In the genomic region with DNA sequence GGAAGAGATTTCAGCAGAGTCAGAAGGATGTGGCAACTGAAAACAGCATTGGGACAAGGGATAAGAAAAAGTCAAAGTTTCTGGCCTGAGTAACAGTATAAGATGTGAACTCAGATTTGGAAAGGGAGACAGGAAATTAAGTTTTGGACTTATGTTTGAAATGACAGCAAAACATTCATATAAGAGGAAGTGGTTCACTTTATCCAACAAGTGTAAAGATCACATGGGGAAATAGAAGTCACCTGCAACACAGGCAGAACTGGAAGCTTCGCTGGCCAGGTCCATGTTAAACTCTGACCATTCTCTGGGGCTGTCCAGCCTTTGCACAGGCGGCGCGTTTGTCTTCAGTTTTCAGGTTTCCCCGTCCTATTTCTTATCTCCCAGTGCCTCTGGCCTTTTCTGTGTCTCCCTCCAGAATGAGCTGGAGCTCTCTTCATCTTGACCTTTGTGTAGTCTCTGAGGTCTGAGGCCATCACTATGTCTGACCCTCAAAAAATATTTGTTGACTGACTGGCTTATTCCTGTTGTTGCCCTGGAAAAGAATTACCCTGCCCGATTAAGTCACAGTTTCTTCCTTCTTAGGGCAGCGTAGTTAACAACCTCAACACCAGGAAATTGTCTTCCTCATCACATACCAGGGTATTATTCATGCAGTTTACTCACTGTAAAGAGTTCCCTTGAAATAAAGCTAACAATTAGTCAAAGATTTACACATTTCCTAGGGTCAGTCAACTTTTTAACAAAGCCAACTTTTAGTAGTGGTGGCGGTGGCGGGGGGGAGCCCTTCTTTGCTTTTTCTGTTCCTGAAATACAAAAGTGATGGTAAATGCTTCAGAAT, we compare ENCODE assay signal across 7 cellular contexts. TPM values are rescaled to one million over a fixed set of nuclear protein-coding genes. Genes with fewer than 3 reads are reported as not detected.
A peak's percentile ranks its signal among the peaks of the same experiment; 100 is the strongest.
DNase-seq lines count a peak whose midpoint lies in the region; ATAC-seq and TF ChIP-seq lines count a peak whose summit lies in the region.

No MANE protein-coding gene starts in this region.

- no TSS peak for BruUV-seq in Panc1 (replicated peaks; lab: Mats Ljungman, UMichigan)

- H3K36me3 Mint-ChIP-seq in H9 (ENCODE audit: insufficient read depth in 1 of 3, low read depth in 3 of 3) = no peaks in the 10 kb centered on the region

- intact Hi-C loops in Panc1 (cut with micrococcal nuclease; ENCODE audit: unreplicated experiment) (no loop called here), uterus (cut with DNase I; ENCODE audit: low total_unique reads) (no loop called here)

- H3K4me3 ChIP-seq in Panc1 (ENCODE audit: low read depth in 2 of 2, low read length in 2 of 2) (peak overlapping the region; percentile 69 to 73), uterus (no peak overlapping the region)

- no peak overlapping the region for H3K4ac ChIP-seq in H9 (ENCODE audit: low read depth, low read length)

- no peaks in the 10 kb centered on the region for H3K9me3 Mint-ChIP-seq in H9

- no peak overlapping the region for H4K91ac ChIP-seq in H9 (ENCODE audit: insufficient read length, low read depth, low read length)

- H4K20me1 ChIP-seq in H9 (ENCODE audit: control insufficient read depth, insufficient read depth, insufficient read length) = no peaks in the 10 kb centered on the region

- no peak overlapping the region for H3K56ac ChIP-seq in H9 (ENCODE audit: insufficient read length, low read depth, low read length)

- no peak overlapping the region for H3T11ph ChIP-seq in H9 (ENCODE audit: low read length)

- no peak overlapping the region for H2BK20ac ChIP-seq in H9 (ENCODE audit: low read depth, low read length, poor library complexity, severe bottlenecking)

- CTCF ChIA-PET in Panc1 (lab: Charles Lee) = no interaction called here

- peak overlapping the region; percentile 67 to 79 for H3K4me3 Mint-ChIP-seq in H9

- H2AFZ ChIP-seq in H9 (ENCODE audit: low read length) = peak overlapping the region; percentile 67

- H3K27ac ChIP-seq in H9 (ENCODE audit: insufficient read length, low read depth, low read length) = no peak overlapping the region
- H3K27ac ChIP-seq in Panc1 (ENCODE audit: low read length) = peak overlapping the region; percentile 18; the same call in 1 of the 2 replicates
- H3K27ac ChIP-seq in cingulate gyrus (ENCODE audit: low read depth, low read length) = peak overlapping the region; percentile 56
- H3K27ac ChIP-seq in uterus = peak overlapping the region; percentile 94 to 98

- no peak overlapping the region for H2BK12ac ChIP-seq in H9 (ENCODE audit: insufficient read length, low read depth, low read length)

- H3K36me3 ChIP-seq in Panc1 (ENCODE audit: control insufficient read depth, insufficient read depth, low read length) = no peaks in the 10 kb centered on the region
- H3K36me3 ChIP-seq in uterus = no peaks in the 10 kb centered on the region

- no peak for DNase-seq in H9
- no peak for DNase-seq in Panc1 (ENCODE audit: low read depth, low spot score)
- DNase-seq in medulla oblongata (ENCODE audit: extremely low spot score) = peak; percentile 33
- no peak for DNase-seq in uterus
- no peak for DNase-seq in NCI-H510A (lab: John Stamatoyannopoulos, UW)

- H4K8ac ChIP-seq in H9 (replicated peaks; ENCODE audit: insufficient read length, low read depth, low read length) = no peak overlapping the region

- H2BK5ac ChIP-seq in H9 (ENCODE audit: insufficient read length, low read length) = no peak overlapping the region

- H3K23me2 ChIP-seq in H9 (ENCODE audit: insufficient read length, low read depth, low read length, poor library complexity, severe bottlenecking) = no peaks in the 10 kb centered on the region

- no peak overlapping the region for H2AK5ac ChIP-seq in H9 (ENCODE audit: insufficient read length, low read length)

- H3K9ac ChIP-seq in H9 (ENCODE audit: extremely low read depth, insufficient read length, low read length) = no peak overlapping the region

- H3K79me1 ChIP-seq in H9 (ENCODE audit: insufficient read depth, low read depth, low read length, poor library complexity, severe bottlenecking) = no peaks in the 10 kb centered on the region

- peaks cover 42 to 43% of the 10 kb centered on the region in 2 experiments for H3K4me1 Mint-ChIP-seq in H9

- H2BK120ac ChIP-seq in H9 (ENCODE audit: low read depth, low read length, poor library complexity, severe bottlenecking) = no peak overlapping the region

- peak overlapping the region; percentile 90 to 94 (median 92); a peak in 5 of 7 replicates for H3K27ac Mint-ChIP-seq in H9

- no peak overlapping the region for H3K23ac ChIP-seq in H9 (ENCODE audit: insufficient read length, low read depth, low read length)

- H4K5ac ChIP-seq in H9 (ENCODE audit: insufficient read length, low read depth, low read length) = no peak overlapping the region

- POLR2A ChIA-PET in Panc1 (lab: Charles Lee) = interaction anchor here (0.5 kb wide), 2 partner anchors 22 to 180 kb away, joined by 4 read pairs; no protein-coding TSS in a partner anchor

- H3K4me2 ChIP-seq in H9 (ENCODE audit: insufficient read depth, insufficient read length, low read length) = peak overlapping the region; percentile 56

- H3K4me1 ChIP-seq in H9 (ENCODE audit: insufficient read depth, low read length) (peaks cover 2% of the 10 kb centered on the region; the same call in 1 of the 2 replicates), Panc1 (ENCODE audit: control insufficient read depth, insufficient read depth, low read length) (peaks cover 15% of the 10 kb centered on the region), uterus (peaks cover 0 to 6% of the 10 kb centered on the region in 2 donors)

- no peak for TF ChIP-seq POLR2A in uterus (IDR thresholded peaks at IDR 0.05)

- H3K9me3 ChIP-seq in H9 (ENCODE audit: control insufficient read depth, low read depth, low read length) (no peaks in the 10 kb centered on the region), Panc1 (ENCODE audit: control insufficient read depth, insufficient read depth, low read depth, low read length) (no peaks in the 10 kb centered on the region), uterus (no peaks in the 10 kb centered on the region)

- no peak overlapping the region for H2BK15ac ChIP-seq in H9 (ENCODE audit: low read depth, low read length)

- no peak overlapping the region for H3K18ac ChIP-seq in H9 (ENCODE audit: insufficient read length, low read depth, low read length)

- H3K27me3 ChIP-seq in H9 (ENCODE audit: insufficient read depth, low read length) (no peaks in the 10 kb centered on the region), Panc1 (ENCODE audit: control insufficient read depth, insufficient read depth, low read length) (no peaks in the 10 kb centered on the region), uterus (no peaks in the 10 kb centered on the region)

- no peak overlapping the region for H3K14ac ChIP-seq in H9 (ENCODE audit: insufficient read depth, low read length)

- H3K27me3 Mint-ChIP-seq in H9 (ENCODE audit: low read depth) = peaks cover 2% of the 10 kb centered on the region; the same call in 1 of the 2 replicates

- peaks cover 7% of the 10 kb centered on the region; the same call in 1 of the 2 replicates for H3K79me2 ChIP-seq in H9 (ENCODE audit: insufficient read depth, low read length)

- TF ChIP-seq CTCF in H9 (conservative IDR thresholded peaks at IDR 0.05) = no peak
- no peak for TF ChIP-seq CTCF in Panc1 (IDR thresholded peaks at IDR 0.05)
- no peak for TF ChIP-seq CTCF in uterus (IDR thresholded peaks at IDR 0.05)

- in situ Hi-C loops in Panc1 (cut with HindIII; ENCODE audit: low pct_unique_long_range_greater_than_20kb, low sequenced_read_pairs) = no loop called here

- no CpG with 5 or more reads among the region's 9 CpGs for WGBS in H9 (ENCODE audit: extremely low coverage, insufficient read length, low lambda C conversion rate)

- ATAC-seq in Panc1 (no peak), GM18861 (IDR thresholded peaks at IDR 0.05; ENCODE audit: unreplicated experiment) (no peak)

RNA-seq across cellular contexts. Expression of gene RASA2, which starts 1.0 kb away (rescaled TPM):
- total RNA-seq in H9 (2021) = 21.5 and 24.4 TPM in 2 replicates
- 14.5 TPM for total RNA-seq in Panc1 (2021; ENCODE audit: unreplicated experiment)
- 3.6 TPM for polyA plus RNA-seq in Panc1 (2012; ENCODE audit: insufficient read length)
- 10 to 100 TPM; 11.3 to 49.4 (median 38.7) TPM for total RNA-seq in uterus

Comparison
In these comparisons a context has a peak if more than half of its experiments do, and no peak if none do; other contexts are left out.
1. H3K4me3 ChIP-seq: peak in Panc1 (2 of 2); none in uterus (0 of 2).